2 cellular contexts compared by ENCODE assay signal in the genomic region with DNA sequence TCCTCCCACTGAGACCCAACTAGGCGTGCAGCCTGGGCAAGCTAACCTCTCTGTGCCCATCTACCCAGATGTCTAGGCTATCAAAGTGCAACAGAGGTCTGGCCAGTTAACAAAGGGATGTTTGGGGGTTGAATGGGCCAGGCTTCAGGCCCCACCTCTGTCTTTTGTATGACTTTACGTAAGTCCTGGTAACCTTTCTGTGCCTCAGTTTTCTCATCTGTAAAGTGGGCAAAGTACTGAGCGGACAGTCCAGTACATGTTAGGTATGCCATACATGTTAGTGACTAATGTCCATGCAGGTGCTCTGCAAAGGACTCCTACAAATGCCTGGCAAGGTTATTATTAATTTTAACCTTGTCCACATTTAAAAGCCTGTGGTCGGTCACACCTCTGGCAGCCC.
TF ChIP-seq lines count a peak whose summit lies in the region.

No MANE protein-coding gene starts in this region.

TF ChIP-seq in HepG2, 621 proteins besides CTCF, POLR2A, EP300 and RAD21:
- TF ChIP-seq ZC3H4 (CRISPR knock-in tag; IDR thresholded peaks at IDR 0.05; ENCODE audit: borderline replicate concordance) = no peak
- peak; percentile 90 for TF ChIP-seq ZNF629 (CRISPR knock-in tag; conservative IDR thresholded peaks at IDR 0.05)
- TF ChIP-seq ZMYM3 (CRISPR knock-in tag; IDR thresholded peaks at IDR 0.05) = 0 out of 2 replicates have a peak, but pooled peaks have one; percentile 31

TF ChIP-seq in H1, 55 proteins besides CTCF, POLR2A, EP300 and RAD21:
- peak; percentile 73; the same call in 1 of the 2 replicates for TF ChIP-seq KDM1A (IDR thresholded peaks at IDR 0.05; ENCODE audit: borderline replicate concordance, low read length)
- TF ChIP-seq RFX5 (IDR thresholded peaks at IDR 0.05; ENCODE audit: borderline replicate concordance, low read depth, low read length) = no peak
- no peak for TF ChIP-seq TCF12 (IDR thresholded peaks at IDR 0.05; ENCODE audit: low read depth, low read length)
